In genomic region chr11:75185866-75186265, GRCh38 we compare ENCODE assay signal across 31 cellular contexts. TPM values are rescaled to one million over a fixed set of nuclear protein-coding genes. Genes with fewer than 3 reads are reported as not detected.
"Had no signal": no experiment of that assay in that cellular context is flagged by ENCODE, and none has a peak within 500 bp of the region (broad histone marks: within the 10 kb centered on the region; RNA-seq: fewer than 3 reads in every experiment).

No MANE protein-coding gene starts in this region.

- H3K79me2 ChIP-seq: parathyroid adenoma had no signal

- H3K27ac ChIP-seq: neural progenitor cell, ovary, parathyroid adenoma, psoas muscle, suprapubic skin, testis, tibial artery, upper lobe of left lung, vagina had no signal

- ATAC-seq: natural killer cell; psoas muscle; right cardiac atrium; sciatic nerve; stimulated activated memory B cell treated with anti-CD40 and anti-IgM and Interleukin-4, amounts not matched to agents 10 μg/mL and 1 μg/mL and 100 μg/mL, for 72 hours; stimulated activated naive CD8-positive, alpha-beta T cell treated with anti-CD3 and anti-CD28 coated beads, Interleukin-15, amount 100 ng/mL, for 72 hours; stimulated activated naive CD8-positive, alpha-beta T cell treated with anti-CD3 and anti-CD28 coated beads, Interleukin-15, Interleukin-2, amounts not matched to agents 100 U/mL and 50 U/mL, for 24 hours had no signal

- H3K4me3 Mint-ChIP-seq: natural killer cell; nephron; neural progenitor cell; stimulated activated memory B cell treated with anti-CD40 and anti-IgM and Interleukin-4, amounts not matched to agents 10 μg/mL and 1 μg/mL and 100 μg/mL, for 72 hours; stimulated activated naive CD8-positive, alpha-beta T cell treated with anti-CD3 and anti-CD28 coated beads, Interleukin-15, amount 100 ng/mL, for 72 hours had no signal

- H3K36me3 ChIP-seq: neural progenitor cell, ovary, spleen, tibial artery, transverse colon, vagina had no signal

- H3K9me3 ChIP-seq: ovary, psoas muscle, spleen, suprapubic skin, testis, tibial artery, transverse colon, upper lobe of left lung, vagina had no signal

- H3K4me3 ChIP-seq: neural progenitor cell, ovary, psoas muscle, skin epidermis, smooth muscle cell, spleen, suprapubic skin, testis, tibial artery, transverse colon, upper lobe of left lung, vagina had no signal

- H3K4me1 ChIP-seq: neural progenitor cell, parathyroid adenoma, psoas muscle, vagina had no signal

- H3K36me3 Mint-ChIP-seq: natural killer cell; neural progenitor cell; stimulated activated memory B cell treated with anti-CD40 and anti-IgM and Interleukin-4, amounts not matched to agents 10 μg/mL and 1 μg/mL and 100 μg/mL, for 72 hours had no signal

- H3K4me1 Mint-ChIP-seq: natural killer cell; stimulated activated memory B cell treated with anti-CD40 and anti-IgM and Interleukin-4, amounts not matched to agents 10 μg/mL and 1 μg/mL and 100 μg/mL, for 72 hours; stimulated activated naive CD8-positive, alpha-beta T cell treated with anti-CD3 and anti-CD28 coated beads, Interleukin-15, amount 100 ng/mL, for 72 hours had no signal

- H3K9me3 Mint-ChIP-seq: natural killer cell; nephron; neural progenitor cell; stimulated activated memory B cell treated with anti-CD40 and anti-IgM and Interleukin-4, amounts not matched to agents 10 μg/mL and 1 μg/mL and 100 μg/mL, for 72 hours; stimulated activated naive CD8-positive, alpha-beta T cell treated with anti-CD3 and anti-CD28 coated beads, Interleukin-15, amount 100 ng/mL, for 72 hours had no signal

- H3K4me2 ChIP-seq: neural progenitor cell, smooth muscle cell had no signal

- H3K9ac ChIP-seq: neural progenitor cell, parathyroid adenoma had no signal

- H3K27me3 ChIP-seq: neural progenitor cell, ovary, testis, transverse colon, upper lobe of left lung, vagina had no signal

- H3K27me3 Mint-ChIP-seq: progenitor cell of endocrine pancreas had no signal

- DNase-seq: natural killer cell; occipital lobe; ovary; psoas muscle; right cardiac atrium; spleen; stimulated activated CD4-positive, alpha-beta T cell treated with anti-CD3 and anti-CD28 coated beads, Interleukin-12 subunit alpha, Interleukin-12 subunit beta, amount 100 ng/mL, for 4 hours; stimulated activated CD4-positive, alpha-beta T cell treated with anti-CD3 and anti-CD28 coated beads, Interleukin-1b, Interleukin-23, amount 100 ng/mL, for 48 hours; stimulated activated CD4-positive, alpha-beta T cell treated with anti-CD3 and anti-CD28 coated beads, Interleukin-4, amount 100 ng/mL, for 1 hour; stimulated activated CD4-positive, alpha-beta T cell treated with anti-CD3 and anti-CD28 coated beads, Interleukin-4, amount 100 ng/mL, for 4 hours; stimulated activated CD8-positive, alpha-beta memory T cell treated with anti-CD3 and anti-CD28 coated beads, Interleukin-4, amount 100 ng/mL, for 48 hours; stimulated activated naive CD4-positive, alpha-beta T cell; stimulated activated naive CD8-positive, alpha-beta T cell treated with anti-CD3 and anti-CD28 coated beads, Interleukin-15, amount 100 ng/mL, for 72 hours; stimulated activated naive CD8-positive, alpha-beta T cell treated with anti-CD3 and anti-CD28 coated beads, Interleukin-15, Interleukin-2, amounts not matched to agents 100 U/mL and 50 U/mL, for 24 hours; substantia nigra; testis; tibial artery; transverse colon; upper lobe of left lung had no signal

- H3K27ac Mint-ChIP-seq: natural killer cell; neural progenitor cell; progenitor cell of endocrine pancreas; stimulated activated memory B cell treated with anti-CD40 and anti-IgM and Interleukin-4, amounts not matched to agents 10 μg/mL and 1 μg/mL and 100 μg/mL, for 72 hours had no signal

RNA-seq across cellular contexts. Expression of gene SLCO2B1, which starts 35.0 kb away (rescaled TPM):
- total RNA-seq: natural killer cell, smooth muscle cell had no signal
- polyA plus RNA-seq: neural cell had no signal

RNA-seq across cellular contexts. Expression of gene TPBGL, which starts 54.7 kb away (rescaled TPM):
- total RNA-seq: osteoblast, progenitor cell of endocrine pancreas had no signal
- polyA plus RNA-seq: neural cell had no signal
